In genomic region chr12:75550401-75550851, GRCh38 we compare ENCODE assay signal across 16 cellular contexts. TPM values are rescaled to one million over a fixed set of nuclear protein-coding genes. Genes with fewer than 3 reads are reported as not detected.
DNase-seq lines count a peak whose midpoint lies in the region; ATAC-seq and TF ChIP-seq lines count a peak whose summit lies in the region.
"Had no signal": no experiment of that assay in that cellular context is flagged by ENCODE, and none has a peak within 500 bp of the region (broad histone marks: within the 10 kb centered on the region; RNA-seq: fewer than 3 reads in every experiment).

No MANE protein-coding gene starts in this region.

- H3K79me2 ChIP-seq in ACC112 (ENCODE audit: control insufficient read depth, insufficient read depth, low read length, unreplicated experiment), result no peaks in the 10 kb centered on the region
- no peaks in the 10 kb centered on the region for H3K79me2 ChIP-seq in Loucy (ENCODE audit: insufficient read depth, low read length)

- no peaks in the 10 kb centered on the region for H3K9me3 Mint-ChIP-seq in chondrocyte (ENCODE audit: low read depth)
- no peaks in the 10 kb centered on the region for H3K9me3 Mint-ChIP-seq in mesothelial cell of epicardium
- no peaks in the 10 kb centered on the region for H3K9me3 Mint-ChIP-seq in activated CD8-positive, alpha-beta T cell treated with anti-CD3 and anti-CD28 coated beads, Interleukin-2, amount 10 ng/mL, durations not matched to agents 7 days and 5 days (ENCODE audit: insufficient read depth)
- H3K9me3 Mint-ChIP-seq: IgD-negative memory B cell had no signal

- 9 to 13% methylated on average over 7 of the region's 7 CpGs for WGBS in aorta, 2 donors

- intact Hi-C loops in aorta (cut with DNase I), result loop anchor here in 1 of 2 donors (10.0 kb wide), 1 partner anchor 484 kb away; the partner anchor contains the start of gene PHLDA1

- H3K9ac ChIP-seq in Loucy (ENCODE audit: low read depth, low read length, poor library complexity, severe bottlenecking), result no peak overlapping the region

- no peaks in the 10 kb centered on the region for H3K9me3 ChIP-seq in Loucy (ENCODE audit: insufficient read depth, low read depth, low read length)
- H3K9me3 ChIP-seq in aorta (ENCODE audit: control insufficient read depth, low read length), result no peaks in the 10 kb centered on the region
- H3K9me3 ChIP-seq: Peyer's patch had no signal

- H4K20me1 ChIP-seq in Loucy (ENCODE audit: insufficient read depth, low read length, poor library complexity, severe bottlenecking), result no peaks in the 10 kb centered on the region

- no peaks in the 10 kb centered on the region for H3K36me3 ChIP-seq in ACC112 (ENCODE audit: insufficient read depth, low read length)
- no peaks in the 10 kb centered on the region for H3K36me3 ChIP-seq in Loucy (ENCODE audit: insufficient read depth, low read length)
- H3K36me3 ChIP-seq in aorta (ENCODE audit: control insufficient read depth in 1 of 2, insufficient read depth in 2 of 2, low read length in 1 of 2), result no peaks in the 10 kb centered on the region
- H3K36me3 ChIP-seq: Peyer's patch had no signal

- DNase-seq in chondrocyte (ENCODE audit: low spot score), result no peak
- no peak for DNase-seq in mesothelial cell of epicardium (ENCODE audit: low spot score in 2 of 2, unreplicated experiment in 2 of 2)
- DNase-seq in activated CD8-positive, alpha-beta T cell treated with anti-CD3 and anti-CD28 coated beads, Interleukin-2, amount 10 ng/mL, durations not matched to agents 7 days and 5 days, result no peak
- DNase-seq in T1000 (lab: John Stamatoyannopoulos, UW), result no peak
- no peak for DNase-seq in aorta
- DNase-seq: activated CD4-positive, CD25-positive, alpha-beta regulatory T cell treated with anti-CD3 and anti-CD28 coated beads, Interleukin-2, amount 50 U/mL, for 72 hours; activated T-cell treated with anti-CD3 and anti-CD28 coated beads, Interleukin-2, amount 50 U/mL, for 1 hour; amniotic stem cell; EL; NCI-H2107; Peyer's patch; stimulated activated CD4-positive, alpha-beta T cell treated with anti-CD3 and anti-CD28 coated beads, Interleukin-2, amount 100 ng/mL, for 48 hours had no signal

- ATAC-seq in activated CD8-positive, alpha-beta T cell treated with anti-CD3 and anti-CD28 coated beads, Interleukin-2, amount 10 ng/mL, durations not matched to agents 7 days and 5 days, result no peak
- ATAC-seq in aorta (ENCODE audit: low FRiP score), result no peak
- no peak for ATAC-seq in HG03097 (IDR thresholded peaks at IDR 0.05; ENCODE audit: low FRiP score, unreplicated experiment)

- CTCF ChIA-PET in activated CD8-positive, alpha-beta T cell treated with anti-CD3 and anti-CD28 coated beads, Interleukin-2, amount 10 ng/mL, durations not matched to agents 7 days and 5 days (lab: Charles Lee), result interaction anchor here (2.0 kb wide), 1 partner anchor 23 kb away, joined by 6 read pairs; no protein-coding TSS in a partner anchor

- POLR2A ChIA-PET in activated CD8-positive, alpha-beta T cell treated with anti-CD3 and anti-CD28 coated beads, Interleukin-2, amount 10 ng/mL, durations not matched to agents 7 days and 5 days (lab: Charles Lee), result no interaction called here

- H3K4me3 Mint-ChIP-seq in chondrocyte (ENCODE audit: unreplicated experiment) (no peak overlapping the region), mesothelial cell of epicardium (no peak overlapping the region)
- H3K4me3 Mint-ChIP-seq in activated CD8-positive, alpha-beta T cell treated with anti-CD3 and anti-CD28 coated beads, Interleukin-2, amount 10 ng/mL, durations not matched to agents 7 days and 5 days, result no peak overlapping the region
- H3K4me3 Mint-ChIP-seq: IgD-negative memory B cell had no signal

- TF ChIP-seq CTCF in Loucy (conservative IDR thresholded peaks at IDR 0.05; ENCODE audit: low read length) (no peak), chondrocyte (IDR thresholded peaks at IDR 0.05) (no peak), mesothelial cell of epicardium (IDR thresholded peaks at IDR 0.05; ENCODE audit: unreplicated experiment) (no peak)

- H2AFZ ChIP-seq in ACC112 (ENCODE audit: low read length, unreplicated experiment), result peak overlapping the region; percentile 26
- H2AFZ ChIP-seq in Loucy (ENCODE audit: low read length), result 0 out of 2 replicates have a peak overlapping the region, but pooled peaks have one; percentile 10

- H3K36me3 Mint-ChIP-seq in chondrocyte (ENCODE audit: low read depth) (peaks cover 1% of the 10 kb centered on the region), mesothelial cell of epicardium (no peaks in the 10 kb centered on the region)
- H3K36me3 Mint-ChIP-seq in activated CD8-positive, alpha-beta T cell treated with anti-CD3 and anti-CD28 coated beads, Interleukin-2, amount 10 ng/mL, durations not matched to agents 7 days and 5 days (ENCODE audit: low read depth), result no peaks in the 10 kb centered on the region

- no peak overlapping the region for H3K4me3 ChIP-seq in ACC112 (ENCODE audit: low read depth, low read length)
- H3K4me3 ChIP-seq in Loucy (ENCODE audit: low read length, poor library complexity, severe bottlenecking), result no peak overlapping the region
- no peak overlapping the region for H3K4me3 ChIP-seq in aorta (ENCODE audit: low read length in 2 of 2)
- H3K4me3 ChIP-seq: Peyer's patch had no signal

- H3K4me1 ChIP-seq in ACC112 (ENCODE audit: control insufficient read depth, insufficient read depth, low read length, unreplicated experiment), result peaks cover 22% of the 10 kb centered on the region
- H3K4me1 ChIP-seq in Loucy (ENCODE audit: insufficient read depth, low read length, poor library complexity, severe bottlenecking), result peaks cover 12% of the 10 kb centered on the region
- peaks cover 0 to 2% of the 10 kb centered on the region in 2 donors for H3K4me1 ChIP-seq in aorta (ENCODE audit: control insufficient read depth in 1 of 2, insufficient read depth in 2 of 2, low read length in 2 of 2)
- H3K4me1 ChIP-seq: Peyer's patch had no signal

- peak overlapping the region; percentile 9 for H3K27ac Mint-ChIP-seq in chondrocyte (ENCODE audit: unreplicated experiment)
- peak overlapping the region; percentile 63 for H3K27ac Mint-ChIP-seq in mesothelial cell of epicardium
- H3K27ac Mint-ChIP-seq in activated CD8-positive, alpha-beta T cell treated with anti-CD3 and anti-CD28 coated beads, Interleukin-2, amount 10 ng/mL, durations not matched to agents 7 days and 5 days, result no peak overlapping the region
- H3K27ac Mint-ChIP-seq: IgD-negative memory B cell had no signal

- H3F3A ChIP-seq in Loucy (ENCODE audit: low read depth), result no peaks in the 10 kb centered on the region

- H3K27me3 Mint-ChIP-seq in chondrocyte (ENCODE audit: low read depth) (no peaks in the 10 kb centered on the region), mesothelial cell of epicardium (ENCODE audit: low read depth) (no peaks in the 10 kb centered on the region)
- peaks cover 44% of the 10 kb centered on the region for H3K27me3 Mint-ChIP-seq in activated CD8-positive, alpha-beta T cell treated with anti-CD3 and anti-CD28 coated beads, Interleukin-2, amount 10 ng/mL, durations not matched to agents 7 days and 5 days (ENCODE audit: low read depth)

- H3K4me2 ChIP-seq in Loucy (ENCODE audit: low read depth, low read length, poor library complexity, severe bottlenecking), result no peak overlapping the region

- no peaks in the 10 kb centered on the region for H3K9me2 ChIP-seq in Loucy (replicated peaks; ENCODE audit: low read depth, low read length)

- H3K4me1 Mint-ChIP-seq in chondrocyte (ENCODE audit: low read depth) (peaks cover 32% of the 10 kb centered on the region), mesothelial cell of epicardium (peaks cover 62% of the 10 kb centered on the region)
- no peaks in the 10 kb centered on the region for H3K4me1 Mint-ChIP-seq in activated CD8-positive, alpha-beta T cell treated with anti-CD3 and anti-CD28 coated beads, Interleukin-2, amount 10 ng/mL, durations not matched to agents 7 days and 5 days (ENCODE audit: low read depth)

- H3K27me3 ChIP-seq in ACC112 (ENCODE audit: insufficient read depth, low read length) (no peaks in the 10 kb centered on the region), Loucy (ENCODE audit: insufficient read depth, low read length, poor library complexity, severe bottlenecking) (no peaks in the 10 kb centered on the region), aorta (ENCODE audit: control insufficient read depth in 1 of 2, insufficient read depth in 2 of 2, low read length in 1 of 2) (no peaks in the 10 kb centered on the region)
- H3K27me3 ChIP-seq: Peyer's patch had no signal

- H3K27ac ChIP-seq in ACC112 (ENCODE audit: low read depth, low read length) (no peak overlapping the region), aorta (ENCODE audit: low read depth in 1 of 2, low read length in 2 of 2) (no peak overlapping the region)
- H3K27ac ChIP-seq: Peyer's patch had no signal

RNA-seq across cellular contexts. Expression of gene KRR1, which starts 39.0 kb away (rescaled TPM):
- total RNA-seq in chondrocyte (33.0 to 46.4 TPM (median 37.5 TPM) in 3 replicates), mesothelial cell of epicardium (63.9 to 66.6 TPM (median 65.7 TPM) in 3 replicates), aorta (10 to 100 TPM; 38.6 to 42.5 TPM)
- total RNA-seq in activated CD8-positive, alpha-beta T cell treated with anti-CD3 and anti-CD28 coated beads, Interleukin-2, amount 10 ng/mL, durations not matched to agents 7 days and 5 days, result 10 to 100 TPM; 71.0 to 73.1 TPM
- polyA plus RNA-seq in aorta, result 10 to 100 TPM in 1 of 2 donors, 1 to 10 TPM in 1; 3.8 to 17.8 TPM
